Comparison of ENCODE assay signal across 10 cellular contexts in the genomic region with DNA sequence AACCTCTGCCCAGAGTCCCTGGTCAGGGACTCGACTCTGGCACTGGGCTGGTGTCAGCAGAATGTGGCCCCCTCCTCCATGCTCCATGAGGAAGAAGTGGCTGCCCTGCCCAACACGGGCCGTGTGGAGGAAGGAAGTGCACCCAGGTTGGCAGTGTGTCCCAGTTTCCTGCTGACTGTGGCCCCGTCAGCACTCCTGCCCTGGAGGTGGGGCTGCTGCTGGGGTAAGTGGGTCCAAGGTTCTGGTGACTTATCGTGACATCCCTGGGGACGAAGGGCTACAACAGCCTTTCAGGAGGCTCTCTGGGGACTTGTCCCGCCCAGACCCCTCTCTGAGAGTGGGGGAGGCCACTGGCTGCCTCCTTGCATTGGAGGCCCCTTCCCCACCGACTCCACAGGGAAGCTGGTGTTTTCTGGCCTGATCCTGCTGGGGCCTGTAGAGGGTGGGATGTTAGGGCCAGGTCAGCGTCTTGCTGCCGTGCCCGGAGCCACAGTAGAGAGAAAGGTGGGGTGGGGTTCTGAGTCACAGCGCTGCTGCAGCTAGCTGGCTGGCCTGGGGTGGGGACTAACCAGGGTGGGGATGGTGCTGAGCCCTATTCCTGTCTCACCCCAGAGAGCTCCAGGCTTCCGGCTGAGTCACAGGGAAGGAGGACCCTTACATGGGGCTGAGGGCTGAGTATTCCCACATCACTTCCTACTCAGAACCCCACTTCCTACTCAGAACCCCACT. TPM values are rescaled to one million over a fixed set of nuclear protein-coding genes. Genes with fewer than 3 reads are reported as not detected.
DNase-seq lines count a peak whose midpoint lies in the region; ATAC-seq, FAIRE-seq and TF ChIP-seq lines count a peak whose summit lies in the region.
"Had no signal": no experiment of that assay in that cellular context is flagged by ENCODE, and none has a peak within 500 bp of the region (broad histone marks: within the 10 kb centered on the region; RNA-seq: fewer than 3 reads in every experiment).

No MANE protein-coding gene starts in this region.

- peak overlapping the region; percentile 86 for H3K9ac ChIP-seq in mucosa of stomach (ENCODE audit: low read length)

- CTCF ChIA-PET in A549 (lab: Yijun Ruan, JAX) (interaction anchor here (0.6 to 36.4 kb wide), 8 partner anchors 7 to 108 kb away, joined by 3 to 732 read pairs (median 10); a partner anchor contains a TSS), Panc1 (lab: Charles Lee) (interaction anchor here (0.7 kb wide), 1 partner anchor 30 kb away, joined by 3 read pairs; no protein-coding TSS in a partner anchor)

- in situ Hi-C loops in Panc1 (cut with HindIII; ENCODE audit: low pct_unique_long_range_greater_than_20kb, low sequenced_read_pairs) = loop anchor here (10.0 kb wide), 1 partner anchor 47 kb away; no protein-coding TSS in a partner anchor

- WGBS in A549 (ENCODE audit: missing lambda C conversion rate) = 2% methylated on average over 11 of the region's 13 CpGs

- BruUV-seq in Panc1 (replicated peaks; lab: Mats Ljungman, UMichigan) = no TSS peak

- peak overlapping the region; percentile 86 for H3K4me2 ChIP-seq in A549

- H3K27ac ChIP-seq in A549 = peak overlapping the region; percentile 90 to 92
- H3K27ac ChIP-seq in Panc1 (ENCODE audit: low read length) = peak overlapping the region; percentile 100

- POLR2A ChIA-PET in A549 (lab: Yijun Ruan, JAX) (interaction anchor here (0.8 to 2.6 kb wide), 6 partner anchors 10 to 45 kb away, joined by 3 to 17 read pairs (median 5); a partner anchor contains a TSS), Panc1 (lab: Charles Lee) (interaction anchor here (0.6 kb wide), 1 partner anchor 73 kb away, joined by 3 read pairs; no protein-coding TSS in a partner anchor)

- no peak for TF ChIP-seq EP300 in A549 (IDR thresholded peaks at IDR 0.05)

- H3K9me3 ChIP-seq in A549 (no peaks in the 10 kb centered on the region), Panc1 (ENCODE audit: control insufficient read depth, insufficient read depth, low read depth, low read length) (no peaks in the 10 kb centered on the region), mucosa of stomach (ENCODE audit: control insufficient read depth, low read length) (no peaks in the 10 kb centered on the region)

- no peaks in the 10 kb centered on the region for H3K27me3 ChIP-seq in Panc1 (ENCODE audit: control insufficient read depth, insufficient read depth, low read length)
- H3K27me3 ChIP-seq in mucosa of stomach (ENCODE audit: control insufficient read depth, insufficient read depth, low read length) = no peaks in the 10 kb centered on the region

- peak; percentile 10; the same call in 1 of the 2 replicates for TF ChIP-seq POLR2A in A549 (IDR thresholded peaks at IDR 0.05; ENCODE audit: low read length)

- FAIRE-seq in A549 (lab: Jason Lieb, UNC) = no peak

- peak; percentile 88 to 96 for DNase-seq in A549 (ENCODE audit: low read depth in 1 of 2, low spot score in 1 of 2)
- no peak for DNase-seq in Panc1 (ENCODE audit: low read depth, low spot score)
- no peak for DNase-seq in epithelial cell of proximal tubule (ENCODE audit: low read depth)
- DNase-seq in DMS79 (lab: John Stamatoyannopoulos, UW) = no peak
- DNase-seq in NCI-H524 (lab: John Stamatoyannopoulos, UW) = no peak
- DNase-seq in DMS153 (lab: John Stamatoyannopoulos, UW) = no peak
- DNase-seq: activated T-cell treated with anti-CD3 and anti-CD28 coated beads, Interleukin-2, amount 50 U/mL, for 48 hours; glutamatergic neuron had no signal

- H3K4me3 ChIP-seq in A549 (peak overlapping the region; percentile 21; the same call in 1 of the 3 replicates), Panc1 (ENCODE audit: low read depth in 2 of 2, low read length in 2 of 2) (peak overlapping the region in 1 of 2 experiments; percentile 100; a peak in 2 of 4 replicates), epithelial cell of proximal tubule (ENCODE audit: low read depth, low read length) (peak overlapping the region; percentile 23), mucosa of stomach (ENCODE audit: low read length) (peak overlapping the region; percentile 18)

- TF ChIP-seq CTCF in A549 (IDR thresholded peaks at IDR 0.05) (no peak), Panc1 (IDR thresholded peaks at IDR 0.05) (no peak), epithelial cell of proximal tubule (conservative IDR thresholded peaks at IDR 0.05; ENCODE audit: low read depth, low read length) (no peak)

- no peak for TF ChIP-seq RAD21 in A549 (conservative IDR thresholded peaks at IDR 0.05 in 1 of 2, IDR thresholded peaks at IDR 0.05 in 1 of 2)

- peak; percentile 90 to 92 for ATAC-seq in A549
- peak; percentile 65 for ATAC-seq in Panc1
- no peak for ATAC-seq in GM21381 (IDR thresholded peaks at IDR 0.05; ENCODE audit: unreplicated experiment)

- peaks cover 12% of the 10 kb centered on the region for H3K36me3 ChIP-seq in Panc1 (ENCODE audit: control insufficient read depth, insufficient read depth, low read length)
- H3K36me3 ChIP-seq in mucosa of stomach (ENCODE audit: control insufficient read depth, insufficient read depth, low read length) = no peaks in the 10 kb centered on the region

- intact Hi-C loops in Panc1 (cut with micrococcal nuclease; ENCODE audit: unreplicated experiment) = no loop called here

- H3K4me1 ChIP-seq in A549 (peaks cover 59% of the 10 kb centered on the region), Panc1 (ENCODE audit: control insufficient read depth, insufficient read depth, low read length) (peaks cover 96% of the 10 kb centered on the region), mucosa of stomach (ENCODE audit: control insufficient read depth, insufficient read depth, low read length) (peaks cover 53% of the 10 kb centered on the region)

TF ChIP-seq in A549, 52 proteins besides CTCF, POLR2A, EP300 and RAD21 (continues in another document):
- TF ChIP-seq, protein P1, sequence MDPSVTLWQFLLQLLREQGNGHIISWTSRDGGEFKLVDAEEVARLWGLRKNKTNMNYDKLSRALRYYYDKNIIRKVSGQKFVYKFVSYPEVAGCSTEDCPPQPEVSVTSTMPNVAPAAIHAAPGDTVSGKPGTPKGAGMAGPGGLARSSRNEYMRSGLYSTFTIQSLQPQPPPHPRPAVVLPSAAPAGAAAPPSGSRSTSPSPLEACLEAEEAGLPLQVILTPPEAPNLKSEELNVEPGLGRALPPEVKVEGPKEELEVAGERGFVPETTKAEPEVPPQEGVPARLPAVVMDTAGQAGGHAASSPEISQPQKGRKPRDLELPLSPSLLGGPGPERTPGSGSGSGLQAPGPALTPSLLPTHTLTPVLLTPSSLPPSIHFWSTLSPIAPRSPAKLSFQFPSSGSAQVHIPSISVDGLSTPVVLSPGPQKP (IDR thresholded peaks at IDR 0.05; ENCODE audit: low read depth, low read length) = no peak
- no peak for TF ChIP-seq HOXB13 (CRISPR knock-in tag; IDR thresholded peaks at IDR 0.05; ENCODE audit: low read depth)
- no peak for TF ChIP-seq HOXB5 (CRISPR knock-in tag; IDR thresholded peaks at IDR 0.05)
- no peak for TF ChIP-seq ZNF302 (CRISPR knock-in tag; IDR thresholded peaks at IDR 0.05)
- TF ChIP-seq EHMT2 (IDR thresholded peaks at IDR 0.05; ENCODE audit: low read depth) = no peak
- no peak for TF ChIP-seq NPAS2 (CRISPR knock-in tag; IDR thresholded peaks at IDR 0.05; ENCODE audit: borderline replicate concordance)

RNA-seq across cellular contexts. Expression of a gene that starts 10.5 kb away (rescaled TPM):
- polyA plus RNA-seq in A549 (2011; rRNA removed) (45.3 and 61.0 TPM in 2 replicates), A549 (2017; fragmentation: RNase III; extraction: RNeasy Plus Mini Kit Qiagen cat#74134 plus additional on column Dnase treatment) (39.2 to 55.6 TPM (median 47.1 TPM) in 3 replicates)
- polyA plus RNA-seq in A549 (2012; cell fraction: cytosol; rRNA removed) = 70.7 and 85.3 TPM in 2 replicates
- 165 and 233 TPM in 2 replicates for polyA plus RNA-seq in A549 (2012; cell fraction: nucleus; rRNA removed)
- polyA minus RNA-seq in A549 (2011; rRNA and poly(A)+ RNA removed) = 66.1 and 79.1 TPM in 2 replicates
- total RNA-seq in Panc1 (2021; ENCODE audit: unreplicated experiment) (600 TPM), epithelial cell of proximal tubule (75.6 and 89.6 TPM in 2 replicates)
- polyA plus RNA-seq in Panc1 (2012; ENCODE audit: insufficient read length) = 1,018 TPM

RNA-seq across cellular contexts. Expression of a gene that starts 22.1 kb away (rescaled TPM):
- polyA plus RNA-seq in A549 (2011; rRNA removed) (84.1 and 130 TPM in 2 replicates), A549 (2017; fragmentation: RNase III; extraction: RNeasy Plus Mini Kit Qiagen cat#74134 plus additional on column Dnase treatment) (119 to 124 TPM (median 120 TPM) in 3 replicates)
- polyA plus RNA-seq in A549 (2012; cell fraction: cytosol; rRNA removed) = 187 and 202 TPM in 2 replicates
- 190 and 198 TPM in 2 replicates for polyA plus RNA-seq in A549 (2012; cell fraction: nucleus; rRNA removed)
- 47.5 and 53.3 TPM in 2 replicates for polyA minus RNA-seq in A549 (2011; rRNA and poly(A)+ RNA removed)
- total RNA-seq in Panc1 (2021; ENCODE audit: unreplicated experiment) (193 TPM), epithelial cell of proximal tubule (76.0 and 90.9 TPM in 2 replicates)
- 352 TPM for polyA plus RNA-seq in Panc1 (2012; ENCODE audit: insufficient read length)

RNA-seq across cellular contexts. Expression of a gene that starts 22.4 kb away (rescaled TPM):
- polyA plus RNA-seq in A549 (2011; rRNA removed) (5.4 and 5.7 TPM in 2 replicates), A549 (2017; fragmentation: RNase III; extraction: RNeasy Plus Mini Kit Qiagen cat#74134 plus additional on column Dnase treatment) (3.8 to 5.1 TPM (median 4.4 TPM) in 3 replicates)
- polyA plus RNA-seq in A549 (2012; cell fraction: cytosol; rRNA removed) = 4.1 and 5.6 TPM in 2 replicates
- 7.8 and 8.5 TPM in 2 replicates for polyA plus RNA-seq in A549 (2012; cell fraction: nucleus; rRNA removed)
- 26.4 and 27.4 TPM in 2 replicates for polyA minus RNA-seq in A549 (2011; rRNA and poly(A)+ RNA removed)
- total RNA-seq in Panc1 (2021; ENCODE audit: unreplicated experiment) (22.8 TPM), epithelial cell of proximal tubule (9.9 and 22.3 TPM in 2 replicates)
- 11.7 TPM for polyA plus RNA-seq in Panc1 (2012; ENCODE audit: insufficient read length)

RNA-seq across cellular contexts. Expression of a gene that starts 37.8 kb away (rescaled TPM):
- 0.56 and 0.61 TPM in 2 replicates for polyA plus RNA-seq in A549 (2011; rRNA removed)
- polyA plus RNA-seq in A549 (2012; cell fraction: cytosol; rRNA removed) = 0.20 and 0.22 TPM in 2 replicates
- 0.24 and 0.28 TPM in 2 replicates for polyA plus RNA-seq in A549 (2012; cell fraction: nucleus; rRNA removed)
- 0.17 to 0.29 TPM (median 0.24 TPM) in 3 replicates for polyA plus RNA-seq in A549 (2017; fragmentation: RNase III; extraction: RNeasy Plus Mini Kit Qiagen cat#74134 plus additional on column Dnase treatment)
- polyA minus RNA-seq in A549 (2011; rRNA and poly(A)+ RNA removed) = 0.58 and 1.1 TPM in 2 replicates
- total RNA-seq in Panc1 (2021; ENCODE audit: unreplicated experiment) = 0.39 TPM
- polyA plus RNA-seq in Panc1 (2012; ENCODE audit: insufficient read length) = 0.17 TPM
- not detected in 2 replicates for total RNA-seq in epithelial cell of proximal tubule

RNA-seq across cellular contexts. Expression of a gene that starts 53.9 kb away (rescaled TPM):
- 156 and 159 TPM in 2 replicates for polyA plus RNA-seq in A549 (2011; rRNA removed)
- 62.6 and 75.6 TPM in 2 replicates for polyA plus RNA-seq in A549 (2012; cell fraction: cytosol; rRNA removed)
- 29.0 and 39.6 TPM in 2 replicates for polyA plus RNA-seq in A549 (2012; cell fraction: nucleus; rRNA removed)
- polyA plus RNA-seq in A549 (2017; fragmentation: RNase III; extraction: RNeasy Plus Mini Kit Qiagen cat#74134 plus additional on column Dnase treatment) = 83.2 to 83.9 TPM (median 83.3 TPM) in 3 replicates
- polyA minus RNA-seq in A549 (2011; rRNA and poly(A)+ RNA removed) = 54.3 and 66.6 TPM in 2 replicates
- total RNA-seq in Panc1 (2021; ENCODE audit: unreplicated experiment) = 137 TPM
- polyA plus RNA-seq in Panc1 (2012; ENCODE audit: insufficient read length) = 85.4 TPM
- 74.8 and 79.6 TPM in 2 replicates for total RNA-seq in epithelial cell of proximal tubule

Comparison
In these comparisons a context has a peak if more than half of its experiments do, and no peak if none do; other contexts are left out.
1. DNase-seq: peak in A549 (2 of 2); none in Panc1 (single experiment), epithelial cell of proximal tubule (single experiment), DMS79 (single experiment), NCI-H524 (0 of 2) and DMS153 (single experiment).